1 cellular context compared by ENCODE assay signal in the genomic region with DNA sequence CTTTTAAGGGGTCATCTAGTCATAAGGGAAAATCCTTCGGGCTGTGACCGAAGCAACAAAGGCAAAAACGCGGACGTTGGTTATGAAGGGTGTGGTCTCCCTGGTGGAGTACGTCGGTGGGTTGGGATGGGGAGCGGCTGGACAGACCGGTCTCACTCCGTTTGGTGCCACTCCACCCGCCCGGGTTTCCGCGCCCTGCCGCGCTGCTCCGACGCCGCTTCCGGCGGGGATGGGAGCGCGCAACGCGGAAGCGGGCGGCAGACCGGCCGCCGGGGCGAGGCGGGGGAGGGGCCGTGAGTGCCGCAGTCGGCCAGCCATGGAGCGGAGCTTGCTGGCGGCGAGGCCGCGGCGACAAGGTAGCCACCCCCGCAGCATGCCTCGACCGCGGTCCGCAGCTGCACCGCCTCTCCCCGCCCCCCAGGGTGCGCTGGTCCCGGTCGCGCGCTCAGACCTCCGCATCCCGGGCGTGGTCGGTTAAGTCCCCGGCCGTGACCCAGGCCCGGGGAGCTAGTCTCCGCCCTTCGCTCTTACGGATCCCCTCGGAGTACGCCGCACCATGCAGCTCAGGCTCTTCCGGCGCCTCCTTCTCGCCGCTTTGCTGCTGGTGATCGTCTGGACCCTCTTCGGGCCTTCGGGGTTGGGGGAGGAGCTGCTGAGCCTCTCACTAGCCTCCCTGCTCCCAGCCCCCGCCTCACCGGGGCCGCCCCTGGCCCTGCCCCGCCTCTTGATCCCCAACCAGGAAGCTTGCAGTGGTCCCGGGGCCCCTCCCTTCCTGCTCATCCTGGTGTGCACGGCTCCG.
TF ChIP-seq lines count a peak whose summit lies in the region.

A gene with protein sequence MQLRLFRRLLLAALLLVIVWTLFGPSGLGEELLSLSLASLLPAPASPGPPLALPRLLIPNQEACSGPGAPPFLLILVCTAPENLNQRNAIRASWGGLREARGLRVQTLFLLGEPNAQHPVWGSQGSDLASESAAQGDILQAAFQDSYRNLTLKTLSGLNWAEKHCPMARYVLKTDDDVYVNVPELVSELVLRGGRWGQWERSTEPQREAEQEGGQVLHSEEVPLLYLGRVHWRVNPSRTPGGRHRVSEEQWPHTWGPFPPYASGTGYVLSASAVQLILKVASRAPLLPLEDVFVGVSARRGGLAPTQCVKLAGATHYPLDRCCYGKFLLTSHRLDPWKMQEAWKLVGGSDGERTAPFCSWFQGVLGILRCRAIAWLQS (plus strand): TSS at position 260 of the 799 bp plus-strand sequence. CDS start 297 bp downstream, at position 557.

TF ChIP-seq in K562, 482 proteins besides CTCF, POLR2A, EP300 and RAD21 (continued from another document and continues in another):
- TF ChIP-seq, protein P1, sequence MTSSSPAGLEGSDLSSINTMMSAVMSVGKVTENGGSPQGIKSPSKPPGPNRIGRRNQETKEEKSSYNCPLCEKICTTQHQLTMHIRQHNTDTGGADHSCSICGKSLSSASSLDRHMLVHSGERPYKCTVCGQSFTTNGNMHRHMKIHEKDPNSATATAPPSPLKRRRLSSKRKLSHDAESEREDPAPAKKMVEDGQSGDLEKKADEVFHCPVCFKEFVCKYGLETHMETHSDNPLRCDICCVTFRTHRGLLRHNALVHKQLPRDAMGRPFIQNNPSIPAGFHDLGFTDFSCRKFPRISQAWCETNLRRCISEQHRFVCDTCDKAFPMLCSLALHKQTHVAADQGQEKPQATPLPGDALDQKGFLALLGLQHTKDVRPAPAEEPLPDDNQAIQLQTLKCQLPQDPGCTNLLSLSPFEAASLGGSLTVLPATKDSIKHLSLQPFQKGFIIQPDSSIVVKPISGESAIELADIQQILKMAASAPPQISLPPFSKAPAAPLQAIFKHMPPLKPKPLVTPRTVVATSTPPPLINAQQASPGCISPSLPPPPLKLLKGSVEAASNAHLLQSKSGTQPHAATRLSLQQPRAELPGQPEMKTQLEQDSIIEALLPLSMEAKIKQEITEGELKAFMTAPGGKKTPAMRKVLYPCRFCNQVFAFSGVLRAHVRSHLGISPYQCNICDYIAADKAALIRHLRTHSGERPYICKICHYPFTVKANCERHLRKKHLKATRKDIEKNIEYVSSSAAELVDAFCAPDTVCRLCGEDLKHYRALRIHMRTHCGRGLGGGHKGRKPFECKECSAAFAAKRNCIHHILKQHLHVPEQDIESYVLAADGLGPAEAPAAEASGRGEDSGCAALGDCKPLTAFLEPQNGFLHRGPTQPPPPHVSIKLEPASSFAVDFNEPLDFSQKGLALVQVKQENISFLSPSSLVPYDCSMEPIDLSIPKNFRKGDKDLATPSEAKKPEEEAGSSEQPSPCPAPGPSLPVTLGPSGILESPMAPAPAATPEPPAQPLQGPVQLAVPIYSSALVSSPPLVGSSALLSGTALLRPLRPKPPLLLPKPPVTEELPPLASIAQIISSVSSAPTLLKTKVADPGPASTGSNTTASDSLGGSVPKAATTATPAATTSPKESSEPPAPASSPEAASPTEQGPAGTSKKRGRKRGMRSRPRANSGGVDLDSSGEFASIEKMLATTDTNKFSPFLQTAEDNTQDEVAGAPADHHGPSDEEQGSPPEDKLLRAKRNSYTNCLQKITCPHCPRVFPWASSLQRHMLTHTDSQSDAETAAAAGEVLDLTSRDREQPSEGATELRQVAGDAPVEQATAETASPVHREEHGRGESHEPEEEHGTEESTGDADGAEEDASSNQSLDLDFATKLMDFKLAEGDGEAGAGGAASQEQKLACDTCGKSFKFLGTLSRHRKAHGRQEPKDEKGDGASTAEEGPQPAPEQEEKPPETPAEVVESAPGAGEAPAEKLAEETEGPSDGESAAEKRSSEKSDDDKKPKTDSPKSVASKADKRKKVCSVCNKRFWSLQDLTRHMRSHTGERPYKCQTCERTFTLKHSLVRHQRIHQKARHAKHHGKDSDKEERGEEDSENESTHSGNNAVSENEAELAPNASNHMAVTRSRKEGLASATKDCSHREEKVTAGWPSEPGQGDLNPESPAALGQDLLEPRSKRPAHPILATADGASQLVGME (CRISPR knock-in tag; IDR thresholded peaks at IDR 0.05), result peak; percentile 58; the same call in 1 of the 2 replicates
- no peak for TF ChIP-seq SMARCB1 (IDR thresholded peaks at IDR 0.05; ENCODE audit: insufficient read length, low read depth)
- TF ChIP-seq NEUROD1 (IDR thresholded peaks at IDR 0.05; ENCODE audit: borderline replicate concordance, low read depth, low read length, partially characterized antibody), result no peak
- TF ChIP-seq, protein P2, sequence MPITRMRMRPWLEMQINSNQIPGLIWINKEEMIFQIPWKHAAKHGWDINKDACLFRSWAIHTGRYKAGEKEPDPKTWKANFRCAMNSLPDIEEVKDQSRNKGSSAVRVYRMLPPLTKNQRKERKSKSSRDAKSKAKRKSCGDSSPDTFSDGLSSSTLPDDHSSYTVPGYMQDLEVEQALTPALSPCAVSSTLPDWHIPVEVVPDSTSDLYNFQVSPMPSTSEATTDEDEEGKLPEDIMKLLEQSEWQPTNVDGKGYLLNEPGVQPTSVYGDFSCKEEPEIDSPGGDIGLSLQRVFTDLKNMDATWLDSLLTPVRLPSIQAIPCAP (CRISPR knock-in tag; IDR thresholded peaks at IDR 0.05; ENCODE audit: borderline replicate concordance), result no peak
- TF ChIP-seq NR2C1 (IDR thresholded peaks at IDR 0.05), result no peak
- TF ChIP-seq NR2C1 (tag; IDR thresholded peaks at IDR 0.05), result peak; percentile 36
- TF ChIP-seq FOXK2 (conservative IDR thresholded peaks at IDR 0.05 in 1 of 2, IDR thresholded peaks at IDR 0.05 in 1 of 2; ENCODE audit: low read depth in 2 of 2), result no peak
- TF ChIP-seq RUNX1 (IDR thresholded peaks at IDR 0.05; ENCODE audit: low read depth), result 0 out of 2 replicates have a peak, but pooled peaks have one; percentile 21
- TF ChIP-seq SMAD1 (IDR thresholded peaks at IDR 0.05; ENCODE audit: low read depth, low read length, partially characterized antibody), result peak; percentile 41
- no peak for TF ChIP-seq ZKSCAN3 (CRISPR knock-in tag; IDR thresholded peaks at IDR 0.05)
- TF ChIP-seq, protein P3, sequence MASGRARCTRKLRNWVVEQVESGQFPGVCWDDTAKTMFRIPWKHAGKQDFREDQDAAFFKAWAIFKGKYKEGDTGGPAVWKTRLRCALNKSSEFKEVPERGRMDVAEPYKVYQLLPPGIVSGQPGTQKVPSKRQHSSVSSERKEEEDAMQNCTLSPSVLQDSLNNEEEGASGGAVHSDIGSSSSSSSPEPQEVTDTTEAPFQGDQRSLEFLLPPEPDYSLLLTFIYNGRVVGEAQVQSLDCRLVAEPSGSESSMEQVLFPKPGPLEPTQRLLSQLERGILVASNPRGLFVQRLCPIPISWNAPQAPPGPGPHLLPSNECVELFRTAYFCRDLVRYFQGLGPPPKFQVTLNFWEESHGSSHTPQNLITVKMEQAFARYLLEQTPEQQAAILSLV (tag; IDR thresholded peaks at IDR 0.05), result no peak
- TF ChIP-seq MYBL2 (IDR thresholded peaks at IDR 0.05; ENCODE audit: low read depth), result no peak
- TF ChIP-seq MYBL2 (CRISPR knock-in tag; IDR thresholded peaks at IDR 0.05; ENCODE audit: borderline replicate concordance), result no peak
- TF ChIP-seq, protein P4, sequence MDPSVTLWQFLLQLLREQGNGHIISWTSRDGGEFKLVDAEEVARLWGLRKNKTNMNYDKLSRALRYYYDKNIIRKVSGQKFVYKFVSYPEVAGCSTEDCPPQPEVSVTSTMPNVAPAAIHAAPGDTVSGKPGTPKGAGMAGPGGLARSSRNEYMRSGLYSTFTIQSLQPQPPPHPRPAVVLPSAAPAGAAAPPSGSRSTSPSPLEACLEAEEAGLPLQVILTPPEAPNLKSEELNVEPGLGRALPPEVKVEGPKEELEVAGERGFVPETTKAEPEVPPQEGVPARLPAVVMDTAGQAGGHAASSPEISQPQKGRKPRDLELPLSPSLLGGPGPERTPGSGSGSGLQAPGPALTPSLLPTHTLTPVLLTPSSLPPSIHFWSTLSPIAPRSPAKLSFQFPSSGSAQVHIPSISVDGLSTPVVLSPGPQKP (CRISPR knock-in tag; IDR thresholded peaks at IDR 0.05), result no peak
- TF ChIP-seq, protein P5, sequence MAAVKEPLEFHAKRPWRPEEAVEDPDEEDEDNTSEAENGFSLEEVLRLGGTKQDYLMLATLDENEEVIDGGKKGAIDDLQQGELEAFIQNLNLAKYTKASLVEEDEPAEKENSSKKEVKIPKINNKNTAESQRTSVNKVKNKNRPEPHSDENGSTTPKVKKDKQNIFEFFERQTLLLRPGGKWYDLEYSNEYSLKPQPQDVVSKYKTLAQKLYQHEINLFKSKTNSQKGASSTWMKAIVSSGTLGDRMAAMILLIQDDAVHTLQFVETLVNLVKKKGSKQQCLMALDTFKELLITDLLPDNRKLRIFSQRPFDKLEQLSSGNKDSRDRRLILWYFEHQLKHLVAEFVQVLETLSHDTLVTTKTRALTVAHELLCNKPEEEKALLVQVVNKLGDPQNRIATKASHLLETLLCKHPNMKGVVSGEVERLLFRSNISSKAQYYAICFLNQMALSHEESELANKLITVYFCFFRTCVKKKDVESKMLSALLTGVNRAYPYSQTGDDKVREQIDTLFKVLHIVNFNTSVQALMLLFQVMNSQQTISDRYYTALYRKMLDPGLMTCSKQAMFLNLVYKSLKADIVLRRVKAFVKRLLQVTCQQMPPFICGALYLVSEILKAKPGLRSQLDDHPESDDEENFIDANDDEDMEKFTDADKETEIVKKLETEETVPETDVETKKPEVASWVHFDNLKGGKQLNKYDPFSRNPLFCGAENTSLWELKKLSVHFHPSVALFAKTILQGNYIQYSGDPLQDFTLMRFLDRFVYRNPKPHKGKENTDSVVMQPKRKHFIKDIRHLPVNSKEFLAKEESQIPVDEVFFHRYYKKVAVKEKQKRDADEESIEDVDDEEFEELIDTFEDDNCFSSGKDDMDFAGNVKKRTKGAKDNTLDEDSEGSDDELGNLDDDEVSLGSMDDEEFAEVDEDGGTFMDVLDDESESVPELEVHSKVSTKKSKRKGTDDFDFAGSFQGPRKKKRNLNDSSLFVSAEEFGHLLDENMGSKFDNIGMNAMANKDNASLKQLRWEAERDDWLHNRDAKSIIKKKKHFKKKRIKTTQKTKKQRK (IDR thresholded peaks at IDR 0.05; ENCODE audit: borderline replicate concordance, low read depth, low read length), result no peak
- no peak for TF ChIP-seq NCOA1 (IDR thresholded peaks at IDR 0.05; ENCODE audit: low read depth)
- TF ChIP-seq KLF6 (CRISPR knock-in tag; IDR thresholded peaks at IDR 0.05; ENCODE audit: borderline replicate concordance), result peak; percentile 68; the same call in 1 of the 2 replicates
- TF ChIP-seq, protein P6, sequence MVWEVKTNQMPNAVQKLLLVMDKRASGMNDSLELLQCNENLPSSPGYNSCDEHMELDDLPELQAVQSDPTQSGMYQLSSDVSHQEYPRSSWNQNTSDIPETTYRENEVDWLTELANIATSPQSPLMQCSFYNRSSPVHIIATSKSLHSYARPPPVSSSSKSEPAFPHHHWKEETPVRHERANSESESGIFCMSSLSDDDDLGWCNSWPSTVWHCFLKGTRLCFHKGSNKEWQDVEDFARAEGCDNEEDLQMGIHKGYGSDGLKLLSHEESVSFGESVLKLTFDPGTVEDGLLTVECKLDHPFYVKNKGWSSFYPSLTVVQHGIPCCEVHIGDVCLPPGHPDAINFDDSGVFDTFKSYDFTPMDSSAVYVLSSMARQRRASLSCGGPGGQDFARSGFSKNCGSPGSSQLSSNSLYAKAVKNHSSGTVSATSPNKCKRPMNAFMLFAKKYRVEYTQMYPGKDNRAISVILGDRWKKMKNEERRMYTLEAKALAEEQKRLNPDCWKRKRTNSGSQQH (CRISPR knock-in tag; IDR thresholded peaks at IDR 0.05), result peak; percentile 95
- peak; percentile 73 to 79; a peak in 3 of 4 replicates for TF ChIP-seq TBL1XR1 (IDR thresholded peaks at IDR 0.05; ENCODE audit: low read length in 2 of 2)
- peak; percentile 91 for TF ChIP-seq POLR2G (IDR thresholded peaks at IDR 0.05; ENCODE audit: low read depth, low read length)
- TF ChIP-seq RAD51 (IDR thresholded peaks at IDR 0.05; ENCODE audit: borderline replicate concordance, low read depth), result no peak
- TF ChIP-seq, protein P7, sequence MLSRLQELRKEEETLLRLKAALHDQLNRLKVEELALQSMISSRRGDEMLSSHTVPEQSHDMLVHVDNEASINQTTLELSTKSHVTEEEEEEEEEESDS (CRISPR knock-in tag; IDR thresholded peaks at IDR 0.05), result no peak
- TF ChIP-seq XRCC4 (IDR thresholded peaks at IDR 0.05; ENCODE audit: extremely low read depth, insufficient read depth, insufficient read length), result no peak
- TF ChIP-seq, protein P8, sequence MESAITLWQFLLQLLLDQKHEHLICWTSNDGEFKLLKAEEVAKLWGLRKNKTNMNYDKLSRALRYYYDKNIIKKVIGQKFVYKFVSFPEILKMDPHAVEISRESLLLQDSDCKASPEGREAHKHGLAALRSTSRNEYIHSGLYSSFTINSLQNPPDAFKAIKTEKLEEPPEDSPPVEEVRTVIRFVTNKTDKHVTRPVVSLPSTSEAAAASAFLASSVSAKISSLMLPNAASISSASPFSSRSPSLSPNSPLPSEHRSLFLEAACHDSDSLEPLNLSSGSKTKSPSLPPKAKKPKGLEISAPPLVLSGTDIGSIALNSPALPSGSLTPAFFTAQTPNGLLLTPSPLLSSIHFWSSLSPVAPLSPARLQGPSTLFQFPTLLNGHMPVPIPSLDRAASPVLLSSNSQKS (CRISPR knock-in tag; IDR thresholded peaks at IDR 0.05), result peak; percentile 72; the same call in 1 of the 2 replicates
- TF ChIP-seq WHSC1 (IDR thresholded peaks at IDR 0.05; ENCODE audit: low read length), result no peak
- TF ChIP-seq, protein P9, sequence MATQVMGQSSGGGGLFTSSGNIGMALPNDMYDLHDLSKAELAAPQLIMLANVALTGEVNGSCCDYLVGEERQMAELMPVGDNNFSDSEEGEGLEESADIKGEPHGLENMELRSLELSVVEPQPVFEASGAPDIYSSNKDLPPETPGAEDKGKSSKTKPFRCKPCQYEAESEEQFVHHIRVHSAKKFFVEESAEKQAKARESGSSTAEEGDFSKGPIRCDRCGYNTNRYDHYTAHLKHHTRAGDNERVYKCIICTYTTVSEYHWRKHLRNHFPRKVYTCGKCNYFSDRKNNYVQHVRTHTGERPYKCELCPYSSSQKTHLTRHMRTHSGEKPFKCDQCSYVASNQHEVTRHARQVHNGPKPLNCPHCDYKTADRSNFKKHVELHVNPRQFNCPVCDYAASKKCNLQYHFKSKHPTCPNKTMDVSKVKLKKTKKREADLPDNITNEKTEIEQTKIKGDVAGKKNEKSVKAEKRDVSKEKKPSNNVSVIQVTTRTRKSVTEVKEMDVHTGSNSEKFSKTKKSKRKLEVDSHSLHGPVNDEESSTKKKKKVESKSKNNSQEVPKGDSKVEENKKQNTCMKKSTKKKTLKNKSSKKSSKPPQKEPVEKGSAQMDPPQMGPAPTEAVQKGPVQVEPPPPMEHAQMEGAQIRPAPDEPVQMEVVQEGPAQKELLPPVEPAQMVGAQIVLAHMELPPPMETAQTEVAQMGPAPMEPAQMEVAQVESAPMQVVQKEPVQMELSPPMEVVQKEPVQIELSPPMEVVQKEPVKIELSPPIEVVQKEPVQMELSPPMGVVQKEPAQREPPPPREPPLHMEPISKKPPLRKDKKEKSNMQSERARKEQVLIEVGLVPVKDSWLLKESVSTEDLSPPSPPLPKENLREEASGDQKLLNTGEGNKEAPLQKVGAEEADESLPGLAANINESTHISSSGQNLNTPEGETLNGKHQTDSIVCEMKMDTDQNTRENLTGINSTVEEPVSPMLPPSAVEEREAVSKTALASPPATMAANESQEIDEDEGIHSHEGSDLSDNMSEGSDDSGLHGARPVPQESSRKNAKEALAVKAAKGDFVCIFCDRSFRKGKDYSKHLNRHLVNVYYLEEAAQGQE (CRISPR knock-in tag; IDR thresholded peaks at IDR 0.05; ENCODE audit: low read depth), result peak; percentile 88
- TF ChIP-seq, protein P10, sequence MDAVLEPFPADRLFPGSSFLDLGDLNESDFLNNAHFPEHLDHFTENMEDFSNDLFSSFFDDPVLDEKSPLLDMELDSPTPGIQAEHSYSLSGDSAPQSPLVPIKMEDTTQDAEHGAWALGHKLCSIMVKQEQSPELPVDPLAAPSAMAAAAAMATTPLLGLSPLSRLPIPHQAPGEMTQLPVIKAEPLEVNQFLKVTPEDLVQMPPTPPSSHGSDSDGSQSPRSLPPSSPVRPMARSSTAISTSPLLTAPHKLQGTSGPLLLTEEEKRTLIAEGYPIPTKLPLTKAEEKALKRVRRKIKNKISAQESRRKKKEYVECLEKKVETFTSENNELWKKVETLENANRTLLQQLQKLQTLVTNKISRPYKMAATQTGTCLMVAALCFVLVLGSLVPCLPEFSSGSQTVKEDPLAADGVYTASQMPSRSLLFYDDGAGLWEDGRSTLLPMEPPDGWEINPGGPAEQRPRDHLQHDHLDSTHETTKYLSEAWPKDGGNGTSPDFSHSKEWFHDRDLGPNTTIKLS (IDR thresholded peaks at IDR 0.05; ENCODE audit: borderline replicate concordance, low read depth), result no peak; the same call in 1 of the 2 replicates
